Comparison of ENCODE assay signal across 25 cellular contexts in genomic region chr14:36340276-36340890, GRCh38.
"Had no signal": no experiment of that assay in that cellular context is flagged by ENCODE, and none has a peak within 500 bp of the region (broad histone marks: within the 10 kb centered on the region; RNA-seq: fewer than 3 reads in every experiment).

No MANE protein-coding gene starts in this region.

- H3K4me3 Mint-ChIP-seq: endodermal cell; naive thymus-derived CD8-positive, alpha-beta T cell; nephron progenitor cell; stimulated activated naive B cell treated with anti-CD40 and anti-IgM and Interleukin-4, amounts not matched to agents 10 μg/mL and 1 μg/mL and 100 μg/mL, for 72 hours had no signal

- H3K27ac ChIP-seq: dorsolateral prefrontal cortex, epithelial cell of prostate, gastrocnemius medialis, lower lobe of right lung, ovary, psoas muscle, skin epidermis, spleen, stomach, thyroid gland, vagina had no signal

- H3K27ac Mint-ChIP-seq: endodermal cell; naive thymus-derived CD8-positive, alpha-beta T cell; nephron progenitor cell; stimulated activated naive B cell treated with anti-CD40 and anti-IgM and Interleukin-4, amounts not matched to agents 10 μg/mL and 1 μg/mL and 100 μg/mL, for 72 hours had no signal

- DNase-seq: dorsolateral prefrontal cortex; effector CD4-positive, alpha-beta T cell; endodermal cell; foreskin fibroblast; gastrocnemius medialis; head of caudate nucleus; left ventricle myocardium superior; lower lobe of right lung; naive thymus-derived CD8-positive, alpha-beta T cell; nephron progenitor cell; nucleus accumbens; ovary; posterior cingulate gyrus; psoas muscle; right cardiac atrium; spleen; stimulated activated CD4-positive, alpha-beta T cell treated with anti-CD3 and anti-CD28 coated beads, Interleukin-4, amount 100 ng/mL, for 4 hours; stimulated activated naive B cell treated with anti-CD40 and anti-IgM and Interleukin-4, amounts not matched to agents 10 μg/mL and 1 μg/mL and 100 μg/mL, for 72 hours; stomach; thyroid gland; trophoblast cell had no signal

- H3K4me1 Mint-ChIP-seq: naive thymus-derived CD8-positive, alpha-beta T cell; nephron progenitor cell; stimulated activated naive B cell treated with anti-CD40 and anti-IgM and Interleukin-4, amounts not matched to agents 10 μg/mL and 1 μg/mL and 100 μg/mL, for 72 hours had no signal

- H3K36me3 Mint-ChIP-seq: stimulated activated naive B cell treated with anti-CD40 and anti-IgM and Interleukin-4, amounts not matched to agents 10 μg/mL and 1 μg/mL and 100 μg/mL, for 72 hours had no signal

- H3K27me3 ChIP-seq: gastrocnemius medialis, ovary, stomach, thyroid gland, vagina had no signal

- ATAC-seq: esophagus mucosa; gastrocnemius medialis; left ventricle myocardium superior; naive thymus-derived CD8-positive, alpha-beta T cell; psoas muscle; right cardiac atrium; stimulated activated naive B cell treated with anti-CD40 and anti-IgM and Interleukin-4, amounts not matched to agents 10 μg/mL and 1 μg/mL and 100 μg/mL, for 72 hours had no signal

- H3K4me3 ChIP-seq: dorsolateral prefrontal cortex, gastrocnemius medialis, lower lobe of right lung, ovary, psoas muscle, skin epidermis, spleen, stomach, thyroid gland, vagina had no signal

- H3K9me3 Mint-ChIP-seq: nephron progenitor cell had no signal
